ENCODE assay signal across 31 cellular contexts in genomic region chr1:238582816-238583215, GRCh38.
"Had no signal": no experiment of that assay in that cellular context is flagged by ENCODE, and none has a peak within 500 bp of the region (broad histone marks: within the 10 kb centered on the region; RNA-seq: fewer than 3 reads in every experiment).

No MANE protein-coding gene starts in this region.

- H3K9me3 Mint-ChIP-seq: activated naive CD8-positive, alpha-beta T cell treated with anti-CD3 and anti-CD28 coated beads, Interleukin-2, amount 10 ng/mL, durations not matched to agents 7 days and 5 days had no signal

- FAIRE-seq: bronchial epithelial cell, K562 had no signal

- DNase-seq: activated CD4-positive, alpha-beta T cell treated with anti-CD3 and anti-CD28 coated beads, Interleukin-2, amount 10 ng/mL, durations not matched to agents 24 days and 14 days; activated CD4-positive, alpha-beta T cell treated with anti-CD3 and anti-CD28 coated beads, Interleukin-2, amount 50 U/mL, for 4 hours; activated CD8-positive, alpha-beta T cell treated with anti-CD3 and anti-CD28 coated beads, Interleukin-2, amount 10 ng/mL, durations not matched to agents 7 days and 5 days; activated gamma-delta T cell; activated naive CD4-positive, alpha-beta T cell treated with Interleukin-2 at 50 U/mL for 16 hours; activated naive CD8-positive, alpha-beta T cell treated with anti-CD3 and anti-CD28 coated beads, Interleukin-2, amount 10 ng/mL, durations not matched to agents 7 days and 5 days; activated T-cell treated with anti-CD3 and anti-CD28 coated beads, Interleukin-2, amount 50 U/mL, for 24 hours; amygdala; body of pancreas; caudate nucleus; cerebellar nuclear complex; MG63; NCI-H1092; NCI-H1436 treated with DMSO at 0.1 percent for 48 hours; NCI-H1694 treated with DMSO at 0.1 percent for 48 hours; NCI-H2029; NCI-H345; NCI-H524 treated with DMSO at 0.1 percent for 48 hours; Peyer's patch; SIG-M5; T-helper 1 cell; T-helper 2 cell; T-helper 9 cell had no signal

- ATAC-seq: activated CD8-positive, alpha-beta T cell treated with anti-CD3 and anti-CD28 coated beads, Interleukin-2, amount 10 ng/mL, durations not matched to agents 7 days and 5 days; body of pancreas; K562; Right ventricle myocardium inferior; SK-N-SH treated with all-trans-retinoic acid at 6 μM for 48 hours had no signal

- H3K4me3 Mint-ChIP-seq: activated CD4-positive, alpha-beta T cell treated with anti-CD3 and anti-CD28 coated beads, Interleukin-2, amount 10 ng/mL, durations not matched to agents 24 days and 14 days; activated CD8-positive, alpha-beta T cell treated with anti-CD3 and anti-CD28 coated beads, Interleukin-2, amount 10 ng/mL, durations not matched to agents 7 days and 5 days; activated naive CD4-positive, alpha-beta T cell treated with anti-CD3 and anti-CD28 coated beads, Interleukin-2, amount 50 U/mL, for 24 hours; activated naive CD8-positive, alpha-beta T cell treated with anti-CD3 and anti-CD28 coated beads, Interleukin-2, amount 10 ng/mL, durations not matched to agents 7 days and 5 days; activated T-cell treated with anti-CD3 and anti-CD28 coated beads, Interleukin-2, amount 50 U/mL, for 24 hours had no signal

- H3K27me3 ChIP-seq: ascending aorta, body of pancreas, MG63, Peyer's patch had no signal

- H3K9me3 ChIP-seq: ascending aorta, body of pancreas, MG63, Peyer's patch had no signal

- H3K4me1 ChIP-seq: ascending aorta, body of pancreas, Peyer's patch had no signal

- H3K4me1 Mint-ChIP-seq: activated CD4-positive, alpha-beta T cell treated with anti-CD3 and anti-CD28 coated beads, Interleukin-2, amount 10 ng/mL, durations not matched to agents 24 days and 14 days; activated naive CD4-positive, alpha-beta T cell treated with anti-CD3 and anti-CD28 coated beads, Interleukin-2, amount 50 U/mL, for 24 hours; activated naive CD8-positive, alpha-beta T cell treated with anti-CD3 and anti-CD28 coated beads, Interleukin-2, amount 10 ng/mL, durations not matched to agents 7 days and 5 days had no signal

- H3K27ac ChIP-seq: ascending aorta, body of pancreas, Peyer's patch, RWPE1 had no signal

- H3K36me3 ChIP-seq: ascending aorta, MG63, Peyer's patch had no signal

- H3K27me3 Mint-ChIP-seq: activated CD4-positive, alpha-beta T cell treated with anti-CD3 and anti-CD28 coated beads, Interleukin-2, amount 10 ng/mL, durations not matched to agents 24 days and 14 days; activated naive CD4-positive, alpha-beta T cell treated with anti-CD3 and anti-CD28 coated beads, Interleukin-2, amount 50 U/mL, for 24 hours; activated naive CD8-positive, alpha-beta T cell treated with anti-CD3 and anti-CD28 coated beads, Interleukin-2, amount 10 ng/mL, durations not matched to agents 7 days and 5 days; activated T-cell treated with anti-CD3 and anti-CD28 coated beads, Interleukin-2, amount 50 U/mL, for 24 hours had no signal

- H3K27ac Mint-ChIP-seq: activated CD4-positive, alpha-beta T cell treated with anti-CD3 and anti-CD28 coated beads, Interleukin-2, amount 10 ng/mL, durations not matched to agents 24 days and 14 days; activated CD8-positive, alpha-beta T cell treated with anti-CD3 and anti-CD28 coated beads, Interleukin-2, amount 10 ng/mL, durations not matched to agents 7 days and 5 days; activated naive CD4-positive, alpha-beta T cell treated with anti-CD3 and anti-CD28 coated beads, Interleukin-2, amount 50 U/mL, for 24 hours; activated naive CD8-positive, alpha-beta T cell treated with anti-CD3 and anti-CD28 coated beads, Interleukin-2, amount 10 ng/mL, durations not matched to agents 7 days and 5 days; activated T-cell treated with anti-CD3 and anti-CD28 coated beads, Interleukin-2, amount 50 U/mL, for 24 hours; activated T-helper 2 cell treated with anti-CD3 and anti-CD28 coated beads, Interferon-gamma antibody, Interleukin-2, Interleukin-4, amounts not matched to agents 10 μg/mL and 5 μg/mL and 100 μg/mL, durations not matched to agents 14 hours and 24 hours and 36 hours had no signal

- H3K36me3 Mint-ChIP-seq: activated naive CD4-positive, alpha-beta T cell treated with anti-CD3 and anti-CD28 coated beads, Interleukin-2, amount 50 U/mL, for 24 hours; activated naive CD8-positive, alpha-beta T cell treated with anti-CD3 and anti-CD28 coated beads, Interleukin-2, amount 10 ng/mL, durations not matched to agents 7 days and 5 days had no signal

- H3K4me3 ChIP-seq: ascending aorta, body of pancreas, K562, MG63, Peyer's patch had no signal
